ENCODE assay signal across 8 cellular contexts in genomic region chr20:62938105-62938888, GRCh38. TPM values are rescaled to one million over a fixed set of nuclear protein-coding genes. Genes with fewer than 3 reads are reported as not detected.
DNase-seq lines count a peak whose midpoint lies in the region; ATAC-seq, FAIRE-seq and TF ChIP-seq lines count a peak whose summit lies in the region.

GID8 (plus strand) TSS chr20:62938147; CDS start chr20:62941503, 3,356 bp downstream.

- peak within 1 kb of the TSS; percentile 93 to 99 (median 95) for H3K27ac Mint-ChIP-seq in naive thymus-derived CD4-positive, alpha-beta T cell

- H3K9ac ChIP-seq in HCT116 (ENCODE audit: low read length) (peak within 1 kb of the TSS; percentile 100), fibroblast of lung (ENCODE audit: insufficient read depth, low read length) (peak within 1 kb of the TSS; percentile 93)

- H3K4me3 ChIP-seq in HCT116 (replicated peaks in 1 of 2; ENCODE audit: low read depth in 1 of 2, low read length in 2 of 2) (peak within 1 kb of the TSS; percentile 95 to 99), fibroblast of lung (replicated peaks in 1 of 4; ENCODE audit: control extremely low read depth in 1 of 4, insufficient read depth in 1 of 4, low read depth in 3 of 4, low read length in 4 of 4) (peak within 1 kb of the TSS; percentile 96 to 98 (median 96))
- peak within 1 kb of the TSS; percentile 94 for H3K4me3 ChIP-seq in naive thymus-derived CD4-positive, alpha-beta T cell (ENCODE audit: low read length)

- H2AFZ ChIP-seq in HCT116 (ENCODE audit: low read depth, low read length, poor library complexity, severe bottlenecking) (no peak within 1 kb of the TSS), fibroblast of lung (ENCODE audit: low read length) (peak within 1 kb of the TSS; percentile 40)

- H4K20me1 ChIP-seq in HCT116 (ENCODE audit: insufficient read depth), result peaks cover 15% of the 10 kb centered on the region; the same call in 1 of the 2 replicates
- no peaks in the 10 kb centered on the region for H4K20me1 ChIP-seq in fibroblast of lung (ENCODE audit: control insufficient read depth, extremely low read depth, insufficient read depth, low read length)

- peak within 1 kb of the TSS; percentile 94 for H3K4me2 ChIP-seq in HCT116 (ENCODE audit: low read length)
- peak within 1 kb of the TSS; percentile 67 for H3K4me2 ChIP-seq in fibroblast of lung (ENCODE audit: extremely low read depth, insufficient read depth, low read length)

- peak; percentile 62 for ATAC-seq in HCT116
- peak; percentile 65 to 69 for ATAC-seq in activated T-cell treated with anti-CD3 and anti-CD28 coated beads, Interleukin-2, amount 50 U/mL, for 4 hours
- ATAC-seq in naive thymus-derived CD4-positive, alpha-beta T cell, result peak; percentile 58

- intact Hi-C loops in HCT116 (cut with micrococcal nuclease), result no loop called here
- intact Hi-C loops in naive thymus-derived CD4-positive, alpha-beta T cell (cut with micrococcal nuclease), result loop anchor here (1.0 to 5.0 kb wide), 7 partner anchors 16 to 816 kb away; partner anchors contain the start of genes ADRM1 (in 1 of the 2), LSM14B (in 1 of the 2) and YTHDF1 (in 1 of the 2)

- H3K4me3 Mint-ChIP-seq in activated T-cell treated with anti-CD3 and anti-CD28 coated beads, Interleukin-2, amount 50 U/mL, for 4 hours, result peak within 1 kb of the TSS; percentile 99
- H3K4me3 Mint-ChIP-seq in naive thymus-derived CD4-positive, alpha-beta T cell, result peak within 1 kb of the TSS in 9 of 10 donors; percentile 89 to 100 (median 98)

- H3K27ac ChIP-seq in HCT116 (ENCODE audit: low read depth, low read length) (peak within 1 kb of the TSS; percentile 98), fibroblast of lung (ENCODE audit: insufficient read depth, low read length) (peak within 1 kb of the TSS; percentile 98)
- H3K27ac ChIP-seq in naive thymus-derived CD4-positive, alpha-beta T cell (ENCODE audit: low read depth, low read length), result peak within 1 kb of the TSS; percentile 97

- H3K4me1 Mint-ChIP-seq in activated T-cell treated with anti-CD3 and anti-CD28 coated beads, Interleukin-2, amount 50 U/mL, for 4 hours (ENCODE audit: low read depth), result peaks cover 35% of the 10 kb centered on the region
- peaks cover 24 to 56% (median 45%) of the 10 kb centered on the region in 7 donors for H3K4me1 Mint-ChIP-seq in naive thymus-derived CD4-positive, alpha-beta T cell

- H3K4me1 ChIP-seq in HCT116 (ENCODE audit: control insufficient read depth in 1 of 2, insufficient read depth in 2 of 2, low read length in 2 of 2), result peaks cover 10 to 29% of the 10 kb centered on the region in 2 experiments; a peak in 3 of 4 replicates
- peaks cover 4% of the 10 kb centered on the region for H3K4me1 ChIP-seq in fibroblast of lung (ENCODE audit: control insufficient read depth, extremely low read depth, insufficient read depth, low read length)
- H3K4me1 ChIP-seq in naive thymus-derived CD4-positive, alpha-beta T cell (ENCODE audit: control insufficient read depth in 2 of 2, insufficient read depth in 2 of 2, low read length in 2 of 2), result peaks cover 34 to 37% of the 10 kb centered on the region in 2 donors

- no peaks in the 10 kb centered on the region for H3K9me3 ChIP-seq in HCT116 (ENCODE audit: control insufficient read depth in 1 of 2, insufficient read depth in 1 of 2, low read depth in 1 of 2, low read length in 2 of 2)
- H3K9me3 ChIP-seq in fibroblast of lung (ENCODE audit: control insufficient read depth, insufficient read depth, low read depth, low read length), result no peaks in the 10 kb centered on the region
- H3K9me3 ChIP-seq in naive thymus-derived CD4-positive, alpha-beta T cell (ENCODE audit: control insufficient read depth in 2 of 3, low read length in 3 of 3), result no peaks in the 10 kb centered on the region

- H3K9me2 ChIP-seq in HCT116 (ENCODE audit: insufficient read depth), result no peaks in the 10 kb centered on the region

- peak; percentile 19 for TF ChIP-seq POLR2A in HCT116 (IDR thresholded peaks at IDR 0.05; ENCODE audit: borderline replicate concordance, extremely low read depth, insufficient read depth, insufficient read length)

- FAIRE-seq in urothelium cell line (lab: Jason Lieb, UNC), result no peak

- CTCF ChIA-PET in HCT116 (lab: Charles Lee), result interaction anchor here (0.6 to 1.4 kb wide), 3 partner anchors 30 to 116 kb away, joined by 3 read pairs; no protein-coding TSS in a partner anchor
- CTCF ChIA-PET in naive thymus-derived CD4-positive, alpha-beta T cell (lab: Charles Lee), result interaction anchor here (2.0 kb wide), 1 partner anchor 11 kb away, joined by 13 read pairs; no protein-coding TSS in a partner anchor

- H3K27me3 ChIP-seq in HCT116 (ENCODE audit: insufficient read depth, low read length) (no peaks in the 10 kb centered on the region), fibroblast of lung (ENCODE audit: control insufficient read depth, insufficient read depth, low read length) (no peaks in the 10 kb centered on the region)
- no peaks in the 10 kb centered on the region for H3K27me3 ChIP-seq in naive thymus-derived CD4-positive, alpha-beta T cell (ENCODE audit: control insufficient read depth in 2 of 2, insufficient read depth in 2 of 2, low read length in 2 of 2)

- DNase-seq in NCI-H1105 treated with DMSO at 0.1 percent for 48 hours (lab: John Stamatoyannopoulos, UW) (peak; percentile 15), NCI-H1105 (lab: John Stamatoyannopoulos, UW) (no peak), HCT116 (ENCODE audit: low read depth, low spot score) (no peak), M059J (ENCODE audit: low read depth) (peak; percentile 65), fibroblast of lung (ENCODE audit: low read depth in 2 of 2) (peak; percentile 46 to 49), urothelium cell line (ENCODE audit: low spot score) (peak; percentile 76)
- peak; percentile 36 for DNase-seq in activated T-cell treated with anti-CD3 and anti-CD28 coated beads, Interleukin-2, amount 50 U/mL, for 4 hours
- peak in 2 of 9 donors; percentile 46 to 74 for DNase-seq in naive thymus-derived CD4-positive, alpha-beta T cell

- BruUV-seq in HCT116 (replicated peaks; lab: Mats Ljungman, UMichigan), result no TSS peak

- TF ChIP-seq CTCF in HCT116 (IDR thresholded peaks at IDR 0.05 in 2 of 3, conservative IDR thresholded peaks at IDR 0.05 in 1 of 3; ENCODE audit: borderline replicate concordance in 1 of 3, insufficient read depth in 1 of 3, low read depth in 2 of 3, low read length in 2 of 3) (no peak), fibroblast of lung (conservative IDR thresholded peaks at IDR 0.05 in 1 of 2, IDR thresholded peaks at IDR 0.05 in 1 of 2; ENCODE audit: low read depth in 1 of 2, low read length in 2 of 2) (no peak)

- H3K79me2 ChIP-seq in HCT116 (ENCODE audit: insufficient read depth, low read length), result peaks cover 94% of the 10 kb centered on the region
- H3K79me2 ChIP-seq in fibroblast of lung (ENCODE audit: control insufficient read depth, insufficient read depth, low read length), result peaks cover 86% of the 10 kb centered on the region

- TF ChIP-seq RAD21 in HCT116 (IDR thresholded peaks at IDR 0.05; ENCODE audit: low read depth), result no peak

- H3K36me3 ChIP-seq in HCT116 (ENCODE audit: control insufficient read depth in 1 of 2, insufficient read depth in 2 of 2, low read length in 2 of 2) (peaks cover 18 to 35% of the 10 kb centered on the region in 2 experiments), fibroblast of lung (ENCODE audit: control insufficient read depth, insufficient read depth, low read length) (peaks cover 4% of the 10 kb centered on the region)
- peaks cover 0 to 48% (median 5%) of the 10 kb centered on the region in 3 experiments for H3K36me3 ChIP-seq in naive thymus-derived CD4-positive, alpha-beta T cell (ENCODE audit: control insufficient read depth in 2 of 3, insufficient read depth in 3 of 3, low read length in 3 of 3)

- peaks cover 15% of the 10 kb centered on the region for H3K36me3 Mint-ChIP-seq in activated T-cell treated with anti-CD3 and anti-CD28 coated beads, Interleukin-2, amount 50 U/mL, for 4 hours (ENCODE audit: insufficient read depth)
- peaks cover 6 to 11% (median 7%) of the 10 kb centered on the region in 5 donors for H3K36me3 Mint-ChIP-seq in naive thymus-derived CD4-positive, alpha-beta T cell

- no peaks in the 10 kb centered on the region for H3K9me3 Mint-ChIP-seq in activated T-cell treated with anti-CD3 and anti-CD28 coated beads, Interleukin-2, amount 50 U/mL, for 4 hours
- no peaks in the 10 kb centered on the region for H3K9me3 Mint-ChIP-seq in naive thymus-derived CD4-positive, alpha-beta T cell

- no peaks in the 10 kb centered on the region for H3K27me3 Mint-ChIP-seq in activated T-cell treated with anti-CD3 and anti-CD28 coated beads, Interleukin-2, amount 50 U/mL, for 4 hours (ENCODE audit: low read depth)
- no peaks in the 10 kb centered on the region for H3K27me3 Mint-ChIP-seq in naive thymus-derived CD4-positive, alpha-beta T cell

- POLR2A ChIA-PET in HCT116 (lab: Charles Lee), result interaction anchor here (1.2 kb wide), 1 partner anchor 15 kb away, joined by 3 read pairs; no protein-coding TSS in a partner anchor
- POLR2A ChIA-PET in naive thymus-derived CD4-positive, alpha-beta T cell (lab: Charles Lee), result interaction anchor here (1.2 to 7.0 kb wide), 11 partner anchors 11 to 165 kb away, joined by 3 to 84 read pairs (median 5); partner anchors contain the start of genes DIDO1, MRGBP and SLC17A9

- RAD21 ChIA-PET in HCT116 (lab: Charles Lee; ENCODE audit: low non-redundant PET in 1 of 2, low total read pairs in 2 of 2, uncharacterized antibody in 2 of 2, unreplicated experiment in 2 of 2), result no interaction called here

TF ChIP-seq in HCT116, 20 proteins besides CTCF, POLR2A, EP300 and RAD21 (continues in another document):
- peak; percentile 67 for TF ChIP-seq ZFX (IDR thresholded peaks at IDR 0.05)
- TF ChIP-seq FOSL1 (IDR thresholded peaks at IDR 0.05; ENCODE audit: low read depth), result no peak

RNA-seq across cellular contexts. Expression of gene GID8, which starts in this region (rescaled TPM):
- total RNA-seq in HCT116 (2021; ENCODE audit: unreplicated experiment) (35.6 TPM), fibroblast of lung (33.9 and 38.8 TPM in 2 replicates)
- polyA plus RNA-seq in HCT116 (2012), result 22.1 and 24.1 TPM in 2 replicates
- 40.4 and 53.4 TPM in 2 replicates for total RNA-seq in M059J (2014; rRNA removed; shearing (Covaris generic))
- total RNA-seq in activated T-cell treated with anti-CD3 and anti-CD28 coated beads, Interleukin-2, amount 50 U/mL, for 4 hours, result 10 to 100 TPM; 42.7 to 52.9 (median 47.4) TPM
- 23.0 and 25.5 TPM in 2 replicates for polyA plus RNA-seq in fibroblast of lung
- 19.7 and 21.3 TPM in 2 replicates for polyA plus RNA-seq in fibroblast of lung (2012)
- polyA minus RNA-seq in fibroblast of lung (ENCODE audit: low replicate concordance), result 20.3 and 26.3 TPM in 2 replicates
- total RNA-seq in naive thymus-derived CD4-positive, alpha-beta T cell, result 10 to 100 TPM; 32.1 to 48.0 (median 40.7) TPM
- polyA plus RNA-seq in naive thymus-derived CD4-positive, alpha-beta T cell, result 10 to 100 TPM; 19.6 to 22.9 TPM

Comparison
In these comparisons a context has a peak if more than half of its experiments do, and no peak if none do; other contexts are left out.
1. DNase-seq: peak in NCI-H1105 treated with DMSO at 0.1 percent for 48 hours (single experiment), M059J (single experiment), activated T-cell treated with anti-CD3 and anti-CD28 coated beads, Interleukin-2, amount 50 U/mL, for 4 hours (single experiment), fibroblast of lung (2 of 2) and urothelium cell line (single experiment); none in NCI-H1105 (single experiment) and HCT116 (single experiment).
2. Peak in every context shown above with its lines, with median percentiles within 50 percentile points of each other: ATAC-seq, H3K27ac ChIP-seq and H3K4me3 ChIP-seq.